Comparison of ENCODE assay signal across 8 cellular contexts in genomic region chr15:74958320-74958907, GRCh38. TPM values are rescaled to one million over a fixed set of nuclear protein-coding genes. Genes with fewer than 3 reads are reported as not detected.
DNase-seq lines count a peak whose midpoint lies in the region; ATAC-seq, FAIRE-seq and TF ChIP-seq lines count a peak whose summit lies in the region.

No MANE protein-coding gene starts in this region.

- no peak for ATAC-seq in natural killer cell treated with Interleukin-12 subunit alpha and Interleukin-12 subunit beta and Interleukin-15 and Interleukin-18, amount 100 ng/mL, for 72 hours
- ATAC-seq in natural killer cell, result no peak
- ATAC-seq in GM19452 (IDR thresholded peaks at IDR 0.05; ENCODE audit: unreplicated experiment), result no peak

- H3K27ac Mint-ChIP-seq in natural killer cell treated with Interleukin-12 subunit alpha and Interleukin-12 subunit beta and Interleukin-15 and Interleukin-18, amount 100 ng/mL, for 72 hours, result no peak overlapping the region
- H3K27ac Mint-ChIP-seq in natural killer cell, result peak overlapping the region in 1 of 2 donors; percentile 45

- no peaks in the 10 kb centered on the region for H3K9me3 Mint-ChIP-seq in natural killer cell treated with Interleukin-12 subunit alpha and Interleukin-12 subunit beta and Interleukin-15 and Interleukin-18, amount 100 ng/mL, for 72 hours
- H3K9me3 Mint-ChIP-seq in natural killer cell, result no peaks in the 10 kb centered on the region

- intact Hi-C loops in natural killer cell (cut with micrococcal nuclease) (no loop called here), adrenal gland (cut with DNase I) (loop anchor here in 1 of 2 donors (10.0 kb wide), 1 partner anchor 324 kb away; no protein-coding TSS in a partner anchor)

- H3K9me3 ChIP-seq in adrenal gland (replicated peaks in 1 of 3), result no peaks in the 10 kb centered on the region
- no peaks in the 10 kb centered on the region for H3K9me3 ChIP-seq in iPS-15b (ENCODE audit: control insufficient read depth, insufficient read depth, low read length)
- no peaks in the 10 kb centered on the region for H3K9me3 ChIP-seq in skeletal muscle tissue (ENCODE audit: control insufficient read depth in 3 of 3, low read length in 3 of 3)

- H3K4me1 ChIP-seq in adrenal gland (replicated peaks in 1 of 2) (peaks cover 18 to 51% of the 10 kb centered on the region in 2 donors), iPS-15b (ENCODE audit: control insufficient read depth, insufficient read depth, low read length) (no peaks in the 10 kb centered on the region), skeletal muscle tissue (ENCODE audit: control insufficient read depth in 3 of 3, insufficient read depth in 3 of 3, low read length in 3 of 3) (peaks cover 29 to 36% (median 31%) of the 10 kb centered on the region in 3 donors)

- H3K27me3 Mint-ChIP-seq in natural killer cell treated with Interleukin-12 subunit alpha and Interleukin-12 subunit beta and Interleukin-15 and Interleukin-18, amount 100 ng/mL, for 72 hours, result peaks cover 42 to 51% of the 10 kb centered on the region in 2 donors
- peaks cover 52 to 58% of the 10 kb centered on the region in 2 donors for H3K27me3 Mint-ChIP-seq in natural killer cell (ENCODE audit: low read depth in 2 of 2)

- 19 to 45% (median 35%) methylated on average over 26 to 28 of the region's 28 CpGs for WGBS in adrenal gland, 4 donors

- H3K4me3 Mint-ChIP-seq in natural killer cell treated with Interleukin-12 subunit alpha and Interleukin-12 subunit beta and Interleukin-15 and Interleukin-18, amount 100 ng/mL, for 72 hours, result peak overlapping the region; percentile 57
- H3K4me3 Mint-ChIP-seq in natural killer cell, result no peak overlapping the region

- H3K36me3 ChIP-seq in adrenal gland (replicated peaks in 1 of 2) (no peaks in the 10 kb centered on the region), iPS-15b (ENCODE audit: control insufficient read depth, insufficient read depth, low read length) (peaks cover 3% of the 10 kb centered on the region), skeletal muscle tissue (ENCODE audit: control insufficient read depth in 3 of 3, insufficient read depth in 3 of 3, low read length in 3 of 3) (no peaks in the 10 kb centered on the region)

- peak overlapping the region in 2 of 4 donors; percentile 3 to 74 for H3K4me3 ChIP-seq in adrenal gland
- peak overlapping the region; percentile 91 for H3K4me3 ChIP-seq in iPS-15b (ENCODE audit: low read depth, low read length)
- peak overlapping the region; percentile 48 to 73 (median 56) for H3K4me3 ChIP-seq in skeletal muscle tissue (ENCODE audit: low read length in 3 of 3)

- no peak for FAIRE-seq in GM12891 (lab: Jason Lieb, UNC)

- H3K9ac ChIP-seq in iPS-15b (ENCODE audit: low read depth, low read length) (no peak overlapping the region), skeletal muscle tissue (ENCODE audit: low read depth in 1 of 3, low read length in 3 of 3) (peak overlapping the region; percentile 42 to 74 (median 43))

- peaks cover 6 to 7% of the 10 kb centered on the region in 2 donors for H3K4me1 Mint-ChIP-seq in natural killer cell treated with Interleukin-12 subunit alpha and Interleukin-12 subunit beta and Interleukin-15 and Interleukin-18, amount 100 ng/mL, for 72 hours (ENCODE audit: low read depth in 2 of 2)
- peaks cover 6 to 22% of the 10 kb centered on the region in 2 donors for H3K4me1 Mint-ChIP-seq in natural killer cell

- H3K27me3 ChIP-seq in adrenal gland (no peaks in the 10 kb centered on the region), iPS-15b (ENCODE audit: control insufficient read depth, insufficient read depth, low read length) (peaks cover 25% of the 10 kb centered on the region), skeletal muscle tissue (ENCODE audit: control insufficient read depth in 3 of 3, insufficient read depth in 3 of 3, low read length in 3 of 3) (peaks cover 31 to 45% (median 43%) of the 10 kb centered on the region in 3 donors)

- DNase-seq in natural killer cell treated with Interleukin-12 subunit alpha and Interleukin-12 subunit beta and Interleukin-15 and Interleukin-18, amount 100 ng/mL, for 72 hours (ENCODE audit: low spot score), result no peak
- DNase-seq in natural killer cell (no peak), adrenal gland (peak; percentile 37 to 80 (median 53)), GM12891 (ENCODE audit: insufficient read length, low spot score) (no peak), NCI-H446 treated with DMSO at 0.1 percent for 48 hours (lab: John Stamatoyannopoulos, UW) (no peak)

- H3K27ac ChIP-seq in adrenal gland, result peak overlapping the region in 2 of 5 donors; percentile 45 to 55
- H3K27ac ChIP-seq in skeletal muscle tissue (ENCODE audit: low read depth, low read length), result no peak overlapping the region

- TF ChIP-seq POLR2A in adrenal gland (IDR thresholded peaks at IDR 0.05) (no peak), GM12891 (IDR thresholded peaks at IDR 0.05; ENCODE audit: low read depth, low read length) (no peak)

- TF ChIP-seq CTCF in natural killer cell (IDR thresholded peaks at IDR 0.05), result no peak
- TF ChIP-seq CTCF in adrenal gland (IDR thresholded peaks at IDR 0.05), result peak in 5 of 6 experiments; percentile 7 to 47 (median 28)

- H3K36me3 Mint-ChIP-seq in natural killer cell treated with Interleukin-12 subunit alpha and Interleukin-12 subunit beta and Interleukin-15 and Interleukin-18, amount 100 ng/mL, for 72 hours, result no peaks in the 10 kb centered on the region
- no peaks in the 10 kb centered on the region for H3K36me3 Mint-ChIP-seq in natural killer cell

TF ChIP-seq in GM12891, 5 proteins besides CTCF, POLR2A, EP300 and RAD21:
- TF ChIP-seq PAX5 (IDR thresholded peaks at IDR 0.05; ENCODE audit: insufficient read depth, low read length, severe bottlenecking) (no peak), POLR2AphosphoS5 (IDR thresholded peaks at IDR 0.05; ENCODE audit: low read depth, low read length) (no peak), SPI1 (IDR thresholded peaks at IDR 0.05; ENCODE audit: low read depth, low read length) (no peak), POU2F2 (IDR thresholded peaks at IDR 0.05; ENCODE audit: low read depth, low read length) (no peak), TAF1 (IDR thresholded peaks at IDR 0.05; ENCODE audit: low read depth, low read length) (no peak)
TF ChIP-seq in GM12891: peak in this region for 0.

RNA-seq across cellular contexts. Expression of gene RPP25, which starts 1.8 kb away (rescaled TPM):
- total RNA-seq in natural killer cell treated with Interleukin-12 subunit alpha and Interleukin-12 subunit beta and Interleukin-15 and Interleukin-18, amount 100 ng/mL, for 72 hours, result 1 to 10 TPM; 1.5 to 3.6 TPM
- total RNA-seq in natural killer cell (under 1 TPM; 0.21 to 0.84 (median 0.50) TPM), adrenal gland (10 to 100 TPM; 17.4 to 46.2 (median 26.9) TPM), skeletal muscle tissue (1.0 TPM)
- polyA plus RNA-seq in adrenal gland, result 10 to 100 TPM; 12.1 to 18.4 (median 15.5) TPM
- polyA plus RNA-seq in GM12891 (2012; ENCODE audit: low read depth, missing spikeins), result 1.7 TPM

RNA-seq across cellular contexts. Expression of gene COX5A, which starts 20.5 kb away (rescaled TPM):
- total RNA-seq in natural killer cell treated with Interleukin-12 subunit alpha and Interleukin-12 subunit beta and Interleukin-15 and Interleukin-18, amount 100 ng/mL, for 72 hours, result 100 to 1,000 TPM; 221 to 229 TPM
- total RNA-seq in natural killer cell, result 10 to 100 TPM; 69.7 to 90.0 (median 76.9) TPM
- total RNA-seq in adrenal gland, result 100 to 1,000 TPM; 107 to 330 (median 153) TPM
- 100 to 1,000 TPM in 2 of 3 donors, 10 to 100 TPM in 1; 85.5 to 244 (median 190) TPM for polyA plus RNA-seq in adrenal gland
- 96.6 TPM for total RNA-seq in skeletal muscle tissue
- polyA plus RNA-seq in GM12891 (2012; ENCODE audit: low read depth, missing spikeins), result 564 TPM

RNA-seq across cellular contexts. Expression of gene SCAMP5, which starts 36.9 kb away (rescaled TPM):
- 1 to 10 TPM in 1 of 2 donors, under 1 TPM in 1; 0.40 to 2.7 TPM for total RNA-seq in natural killer cell treated with Interleukin-12 subunit alpha and Interleukin-12 subunit beta and Interleukin-15 and Interleukin-18, amount 100 ng/mL, for 72 hours
- 1 to 10 TPM in 1 of 3 donors, under 1 TPM in 2; 0.09 to 2.7 (median 0.54) TPM for total RNA-seq in natural killer cell
- 10 to 100 TPM; 12.9 to 47.2 (median 29.1) TPM for total RNA-seq in adrenal gland
- 10 to 100 TPM; 10.2 to 22.0 (median 19.7) TPM for polyA plus RNA-seq in adrenal gland
- 1.6 TPM for total RNA-seq in skeletal muscle tissue
- 5.6 TPM for polyA plus RNA-seq in GM12891 (2012; ENCODE audit: low read depth, missing spikeins)

RNA-seq across cellular contexts. Expression of gene FAM219B, which starts 51.8 kb away (rescaled TPM):
- total RNA-seq in natural killer cell treated with Interleukin-12 subunit alpha and Interleukin-12 subunit beta and Interleukin-15 and Interleukin-18, amount 100 ng/mL, for 72 hours, result 10 to 100 TPM; 49.6 to 74.3 TPM
- total RNA-seq in natural killer cell, result 100 to 1,000 TPM in 1 of 3 donors, 10 to 100 TPM in 2; 63.5 to 107 (median 69.0) TPM
- total RNA-seq in adrenal gland, result 100 to 1,000 TPM in 1 of 8 donors, 10 to 100 TPM in 7; 44.0 to 111 (median 78.0) TPM
- polyA plus RNA-seq in adrenal gland, result 10 to 100 TPM; 45.0 to 54.5 (median 51.4) TPM
- total RNA-seq in skeletal muscle tissue, result 33.4 TPM
- 22.6 TPM for polyA plus RNA-seq in GM12891 (2012; ENCODE audit: low read depth, missing spikeins)

Comparison
In these comparisons a context has a peak if more than half of its experiments do, and no peak if none do; other contexts are left out.
1. DNase-seq: peak in adrenal gland (7 of 7); none in natural killer cell treated with Interleukin-12 subunit alpha and Interleukin-12 subunit beta and Interleukin-15 and Interleukin-18, amount 100 ng/mL, for 72 hours (single experiment), natural killer cell (single experiment), GM12891 (single experiment) and NCI-H446 treated with DMSO at 0.1 percent for 48 hours (single experiment).